Comparison of ENCODE assay signal across 10 cellular contexts in genomic region chr3:12750223-12750622, GRCh38. TPM values are rescaled to one million over a fixed set of nuclear protein-coding genes. Genes with fewer than 3 reads are reported as not detected.
DNase-seq lines count a peak whose midpoint lies in the region; ATAC-seq and TF ChIP-seq lines count a peak whose summit lies in the region.
"Had no signal": no experiment of that assay in that cellular context is flagged by ENCODE, and none has a peak within 500 bp of the region (broad histone marks: within the 10 kb centered on the region; RNA-seq: fewer than 3 reads in every experiment).

No MANE protein-coding gene starts in this region.

- TF ChIP-seq RAD21 in SK-N-SH (IDR thresholded peaks at IDR 0.05; ENCODE audit: low read length) = no peak

- H3K4me3 ChIP-seq in SK-N-SH (ENCODE audit: low read depth in 2 of 2, low read length in 1 of 2) = no peak overlapping the region
- H3K4me3 ChIP-seq in WERI-Rb-1 (ENCODE audit: low read depth, low read length) = no peak overlapping the region

- H3K27ac ChIP-seq in SK-N-SH (ENCODE audit: low read depth in 2 of 2, low read length in 1 of 2) (peak overlapping the region; percentile 36 to 57; a peak in 3 of 4 replicates), WERI-Rb-1 (no peak overlapping the region)

- no peaks in the 10 kb centered on the region for H3K79me2 ChIP-seq in SK-N-SH (ENCODE audit: insufficient read depth)

- intact Hi-C loops in left cardiac atrium (cut with DNase I) = no loop called here

- no peaks in the 10 kb centered on the region for H4K20me1 ChIP-seq in SK-N-SH (ENCODE audit: insufficient read depth)

- 0 out of 2 replicates have a peak overlapping the region, but pooled peaks have one; percentile 18 for H3K4me2 ChIP-seq in SK-N-SH

- H3K9me3 ChIP-seq in SK-N-SH = no peaks in the 10 kb centered on the region
- H3K9me3 ChIP-seq in WERI-Rb-1 (ENCODE audit: severe bottlenecking) = no peaks in the 10 kb centered on the region

- peak; percentile 20 for ATAC-seq in HG02798 (IDR thresholded peaks at IDR 0.05; ENCODE audit: poor library complexity, unreplicated experiment)
- ATAC-seq in left cardiac atrium = peak; percentile 69 to 76

- no peaks in the 10 kb centered on the region for H3K27me3 ChIP-seq in SK-N-SH (ENCODE audit: insufficient read depth)
- H3K27me3 ChIP-seq in WERI-Rb-1 (ENCODE audit: insufficient read depth, low read depth, severe bottlenecking) = no peaks in the 10 kb centered on the region

- POLR2A ChIA-PET in SK-N-SH (lab: Yijun Ruan, JAX) = no interaction called here

- CTCF ChIA-PET in SK-N-SH (lab: Yijun Ruan, JAX) = interaction anchor here (1.0 to 1.6 kb wide), 2 partner anchors 23 to 30 kb away, joined by 3 to 5 read pairs; no protein-coding TSS in a partner anchor

- TF ChIP-seq EP300 in SK-N-SH (IDR thresholded peaks at IDR 0.05; ENCODE audit: borderline replicate concordance in 1 of 2, low read depth in 1 of 2, low read length in 1 of 2) = no peak; a peak in 1 of 4 replicates

- H3K9me2 ChIP-seq in SK-N-SH = no peaks in the 10 kb centered on the region

- H2AFZ ChIP-seq in SK-N-SH (ENCODE audit: low read depth) = peak overlapping the region; percentile 57; the same call in 1 of the 2 replicates

- 38% methylated on average over 3 of the region's 3 CpGs for WGBS in SK-N-SH (ENCODE audit: low lambda C conversion rate)

- H3K9ac ChIP-seq in SK-N-SH = no peak overlapping the region

- TF ChIP-seq CTCF in AG09319 (IDR thresholded peaks at IDR 0.05; ENCODE audit: low read depth, low read length) (no peak), SK-N-SH (IDR thresholded peaks at IDR 0.05) (no peak), WERI-Rb-1 (IDR thresholded peaks at IDR 0.05; ENCODE audit: low read depth, low read length) (no peak)

- DNase-seq in AG09319 (ENCODE audit: extremely low read depth, low read depth) = peak; percentile 47
- DNase-seq in SK-N-SH = no peak
- peak; percentile 48 for DNase-seq in left cardiac atrium
- no peak for DNase-seq in WERI-Rb-1
- DNase-seq in NCI-H345 (lab: John Stamatoyannopoulos, UW) = no peak
- DNase-seq in activated CD4-positive, alpha-beta T cell treated with anti-CD3 and anti-CD28 coated beads for 4 hours = no peak
- DNase-seq in iPS-NIHi11 (ENCODE audit: low spot score) = no peak

- no peaks in the 10 kb centered on the region for H3K36me3 ChIP-seq in SK-N-SH (replicated peaks in 1 of 2; ENCODE audit: control insufficient read depth in 1 of 2, insufficient read depth in 2 of 2, low read length in 1 of 2)
- no peaks in the 10 kb centered on the region for H3K36me3 ChIP-seq in WERI-Rb-1

- H3K4me1 ChIP-seq in SK-N-SH (ENCODE audit: control insufficient read depth in 1 of 2, insufficient read depth in 2 of 2, low read depth in 1 of 2, low read length in 1 of 2) = no peaks in the 10 kb centered on the region; a peak in 2 of 4 replicates

- H3F3A ChIP-seq in SK-N-SH (replicated peaks; ENCODE audit: insufficient read depth) = peaks cover 9% of the 10 kb centered on the region

TF ChIP-seq in SK-N-SH, 30 proteins besides CTCF, POLR2A, EP300 and RAD21 (continues in another document):
- TF ChIP-seq IRF3 (IDR thresholded peaks at IDR 0.05; ENCODE audit: low read depth, low read length) (no peak), SMC3 (IDR thresholded peaks at IDR 0.05; ENCODE audit: low read depth, low read length) (no peak), POLR2AphosphoS5 (IDR thresholded peaks at IDR 0.05; ENCODE audit: low read depth, low read length) (no peak; the same call in 1 of the 2 replicates), FOSL2 (IDR thresholded peaks at IDR 0.05; ENCODE audit: borderline replicate concordance, low read depth) (peak; percentile 36; the same call in 1 of the 2 replicates), FOXJ3 (CRISPR knock-in tag; IDR thresholded peaks at IDR 0.05) (no peak), ELF1 (IDR thresholded peaks at IDR 0.05) (peak; percentile 15; the same call in 1 of the 2 replicates), RCOR1 (IDR thresholded peaks at IDR 0.05; ENCODE audit: low read length) (no peak), USF1 (IDR thresholded peaks at IDR 0.05; ENCODE audit: borderline replicate concordance, low read depth) (no peak), RFX5 (IDR thresholded peaks at IDR 0.05; ENCODE audit: low read length) (no peak), REST (IDR thresholded peaks at IDR 0.05; ENCODE audit: low read depth, low read length) (no peak), FOXM1 (IDR thresholded peaks at IDR 0.05; ENCODE audit: low read depth) (no peak), USF2 (IDR thresholded peaks at IDR 0.05; ENCODE audit: borderline replicate concordance, low read depth, low read length) (no peak), MAX (IDR thresholded peaks at IDR 0.05; ENCODE audit: low read depth) (peak; percentile 61), MEF2A (IDR thresholded peaks at IDR 0.05; ENCODE audit: borderline replicate concordance, low read depth) (no peak), SIN3A (IDR thresholded peaks at IDR 0.05; ENCODE audit: borderline replicate concordance, low read depth, low read length) (no peak), TCF12 (IDR thresholded peaks at IDR 0.05) (peak; percentile 21; the same call in 1 of the 2 replicates), JUND (IDR thresholded peaks at IDR 0.05) (0 out of 2 replicates have a peak, but pooled peaks have one; percentile 22), CHD2 (IDR thresholded peaks at IDR 0.05; ENCODE audit: low read length, partially characterized antibody) (no peak), PBX3 (IDR thresholded peaks at IDR 0.05) (peak; percentile 59)

RNA-seq across cellular contexts. Expression of gene TMEM40, which starts 8.8 kb away (rescaled TPM):
- 0.05 and 0.11 TPM in 2 replicates for polyA plus RNA-seq in SK-N-SH (2012; rRNA removed)
- polyA plus RNA-seq in SK-N-SH (2012; cell fraction: cytosol; rRNA removed) = 0.09 and 0.24 TPM in 2 replicates
- polyA plus RNA-seq in SK-N-SH (2012; cell fraction: nucleus; rRNA removed) = 0.02 and 0.06 TPM in 2 replicates
- 1 to 10 TPM; 4.8 to 6.5 TPM for total RNA-seq in left cardiac atrium
- total RNA-seq: activated CD8-positive, alpha-beta memory T cell treated with anti-CD3 and anti-CD28 coated beads for 36 hours; pulmonary artery endothelial cell had no signal

RNA-seq across cellular contexts. Expression of gene CAND2, which starts 46.3 kb away (rescaled TPM):
- 1.5 TPM in 2 replicates for polyA plus RNA-seq in SK-N-SH (2012; rRNA removed)
- 0.91 and 1.3 TPM in 2 replicates for polyA plus RNA-seq in SK-N-SH (2012; cell fraction: cytosol; rRNA removed)
- polyA plus RNA-seq in SK-N-SH (2012; cell fraction: nucleus; rRNA removed) = 4.4 and 5.9 TPM in 2 replicates
- total RNA-seq in left cardiac atrium = 10 to 100 TPM; 41.6 to 51.0 TPM

Comparison
In these comparisons a context has a peak if more than half of its experiments do, and no peak if none do; other contexts are left out.
1. DNase-seq: peak in AG09319 (single experiment) and left cardiac atrium (single experiment); none in SK-N-SH (single experiment), WERI-Rb-1 (single experiment), NCI-H345 (single experiment), activated CD4-positive, alpha-beta T cell treated with anti-CD3 and anti-CD28 coated beads for 4 hours (0 of 2) and iPS-NIHi11 (single experiment).